Comparison of ENCODE assay signal across 29 cellular contexts in genomic region chr6:139186242-139186641, GRCh38. TPM values are rescaled to one million over a fixed set of nuclear protein-coding genes. Genes with fewer than 3 reads are reported as not detected.
DNase-seq lines count a peak whose midpoint lies in the region; ATAC-seq and TF ChIP-seq lines count a peak whose summit lies in the region.
"Had no signal": no experiment of that assay in that cellular context is flagged by ENCODE, and none has a peak within 500 bp of the region (broad histone marks: within the 10 kb centered on the region; RNA-seq: fewer than 3 reads in every experiment).

No MANE protein-coding gene starts in this region.

- H3K27ac ChIP-seq in body of pancreas, result no peak overlapping the region
- H3K27ac ChIP-seq: cardiac muscle cell, coronary artery, neutrophil, SJCRH30, tibial artery, vagina had no signal

- CTCF ChIA-PET in activated naive CD4-positive, alpha-beta T cell treated with anti-CD3 and anti-CD28 coated beads, Interleukin-2, amount 10 ng/mL, durations not matched to agents 7 days and 5 days (lab: Charles Lee), result no interaction called here
- CTCF ChIA-PET in activated CD8-positive, alpha-beta T cell treated with anti-CD3 and anti-CD28 coated beads, Interleukin-2, amount 10 ng/mL, durations not matched to agents 7 days and 5 days (lab: Charles Lee), result no interaction called here

- peak; percentile 58 to 63 for ATAC-seq in activated naive CD4-positive, alpha-beta T cell treated with anti-CD3 and anti-CD28 coated beads, Interleukin-2, amount 50 U/mL, for 72 hours
- ATAC-seq in activated CD8-positive, alpha-beta T cell treated with anti-CD3 and anti-CD28 coated beads, Interleukin-2, amount 10 ng/mL, durations not matched to agents 7 days and 5 days, result no peak
- ATAC-seq in body of pancreas, result no peak
- ATAC-seq: left lobe of liver, right cardiac atrium had no signal

- TF ChIP-seq CTCF in glutamatergic neuron (IDR thresholded peaks at IDR 0.05; ENCODE audit: partially characterized antibody, unreplicated experiment), result no peak
- no peak for TF ChIP-seq CTCF in body of pancreas (IDR thresholded peaks at IDR 0.05)

- peaks cover 10% of the 10 kb centered on the region for H3K4me1 Mint-ChIP-seq in activated naive CD4-positive, alpha-beta T cell treated with anti-CD3 and anti-CD28 coated beads, Interleukin-2, amount 10 ng/mL, durations not matched to agents 7 days and 5 days
- peaks cover 14% of the 10 kb centered on the region for H3K4me1 Mint-ChIP-seq in activated CD8-positive, alpha-beta T cell treated with anti-CD3 and anti-CD28 coated beads, Interleukin-2, amount 10 ng/mL, durations not matched to agents 7 days and 5 days (ENCODE audit: low read depth)
- peaks cover 18% of the 10 kb centered on the region for H3K4me1 Mint-ChIP-seq in glutamatergic neuron (ENCODE audit: low read depth, unreplicated experiment)

- H3K9me3 Mint-ChIP-seq in activated naive CD4-positive, alpha-beta T cell treated with anti-CD3 and anti-CD28 coated beads, Interleukin-2, amount 50 U/mL, for 72 hours, result no peaks in the 10 kb centered on the region
- no peaks in the 10 kb centered on the region for H3K9me3 Mint-ChIP-seq in activated naive CD4-positive, alpha-beta T cell treated with anti-CD3 and anti-CD28 coated beads, Interleukin-2, amount 10 ng/mL, durations not matched to agents 7 days and 5 days
- no peaks in the 10 kb centered on the region for H3K9me3 Mint-ChIP-seq in activated CD8-positive, alpha-beta T cell treated with anti-CD3 and anti-CD28 coated beads, Interleukin-2, amount 10 ng/mL, durations not matched to agents 7 days and 5 days (ENCODE audit: insufficient read depth)
- H3K9me3 Mint-ChIP-seq in glutamatergic neuron (ENCODE audit: unreplicated experiment), result peaks cover 7% of the 10 kb centered on the region

- H3K9me3 ChIP-seq in body of pancreas, result no peaks in the 10 kb centered on the region
- no peaks in the 10 kb centered on the region for H3K9me3 ChIP-seq in MG63
- H3K9me3 ChIP-seq: Caco-2, neutrophil, SJCRH30, tibial artery, vagina had no signal

- WGBS in body of pancreas, 2 donors, result 85% methylated on average over 3 of the region's 3 CpGs

- H3K4me1 ChIP-seq in body of pancreas, result no peaks in the 10 kb centered on the region
- H3K4me1 ChIP-seq: Caco-2, tibial artery, vagina had no signal

- H3K36me3 ChIP-seq in body of pancreas (replicated peaks in 1 of 2; ENCODE audit: insufficient read depth in 1 of 2, low read depth in 2 of 2) (peaks cover 0 to under 1% of the 10 kb centered on the region in 2 donors), MG63 (no peaks in the 10 kb centered on the region)
- H3K36me3 ChIP-seq: cardiac muscle cell, SJCRH30 had no signal

- H3K4me3 Mint-ChIP-seq in activated naive CD4-positive, alpha-beta T cell treated with anti-CD3 and anti-CD28 coated beads, Interleukin-2, amount 10 ng/mL, durations not matched to agents 7 days and 5 days, result no peak overlapping the region
- no peak overlapping the region for H3K4me3 Mint-ChIP-seq in activated CD8-positive, alpha-beta T cell treated with anti-CD3 and anti-CD28 coated beads, Interleukin-2, amount 10 ng/mL, durations not matched to agents 7 days and 5 days
- no peak overlapping the region for H3K4me3 Mint-ChIP-seq in glutamatergic neuron (ENCODE audit: unreplicated experiment)

- intact Hi-C loops in body of pancreas (cut with DNase I), result no loop called here

- peak overlapping the region in 1 of 2 donors; percentile 52 for H3K27ac Mint-ChIP-seq in activated naive CD4-positive, alpha-beta T cell treated with anti-CD3 and anti-CD28 coated beads, Interleukin-2, amount 50 U/mL, for 72 hours
- H3K27ac Mint-ChIP-seq in activated naive CD4-positive, alpha-beta T cell treated with anti-CD3 and anti-CD28 coated beads, Interleukin-2, amount 10 ng/mL, durations not matched to agents 7 days and 5 days, result no peak overlapping the region
- peak overlapping the region; percentile 50 for H3K27ac Mint-ChIP-seq in activated CD8-positive, alpha-beta T cell treated with anti-CD3 and anti-CD28 coated beads, Interleukin-2, amount 10 ng/mL, durations not matched to agents 7 days and 5 days
- peak overlapping the region; percentile 60 for H3K27ac Mint-ChIP-seq in glutamatergic neuron (ENCODE audit: unreplicated experiment)
- H3K27ac Mint-ChIP-seq: IgD-negative memory B cell had no signal

- POLR2A ChIA-PET in activated CD8-positive, alpha-beta T cell treated with anti-CD3 and anti-CD28 coated beads, Interleukin-2, amount 10 ng/mL, durations not matched to agents 7 days and 5 days (lab: Charles Lee), result no interaction called here

- H3K4me3 ChIP-seq in body of pancreas (no peak overlapping the region), MG63 (no peak overlapping the region)
- H3K4me3 ChIP-seq: cardiac muscle cell, coronary artery, SJCRH30, tibial artery, vagina had no signal

- peaks cover 4% of the 10 kb centered on the region for H3K27me3 Mint-ChIP-seq in activated naive CD4-positive, alpha-beta T cell treated with anti-CD3 and anti-CD28 coated beads, Interleukin-2, amount 10 ng/mL, durations not matched to agents 7 days and 5 days
- H3K27me3 Mint-ChIP-seq in activated CD8-positive, alpha-beta T cell treated with anti-CD3 and anti-CD28 coated beads, Interleukin-2, amount 10 ng/mL, durations not matched to agents 7 days and 5 days (ENCODE audit: low read depth), result no peaks in the 10 kb centered on the region
- peaks cover 5% of the 10 kb centered on the region for H3K27me3 Mint-ChIP-seq in glutamatergic neuron (ENCODE audit: unreplicated experiment)
- H3K27me3 Mint-ChIP-seq: IgD-negative memory B cell had no signal

- DNase-seq in activated naive CD4-positive, alpha-beta T cell treated with anti-CD3 and anti-CD28 coated beads, Interleukin-2, amount 50 U/mL, for 72 hours (ENCODE audit: low spot score in 2 of 2), result no peak
- DNase-seq in activated naive CD4-positive, alpha-beta T cell treated with anti-CD3 and anti-CD28 coated beads, Interleukin-2, amount 10 ng/mL, durations not matched to agents 7 days and 5 days, result no peak
- no peak for DNase-seq in activated CD8-positive, alpha-beta T cell treated with anti-CD3 and anti-CD28 coated beads, Interleukin-2, amount 10 ng/mL, durations not matched to agents 7 days and 5 days
- DNase-seq in glutamatergic neuron (no peak), body of pancreas (no peak), MG63 (no peak), NOMO-1 treated with DMSO at 0.1 percent for 48 hours (lab: John Stamatoyannopoulos, UW; ENCODE audit: unreplicated experiment) (no peak)
- DNase-seq: activated CD4-positive, alpha-beta T cell treated with anti-CD3 and anti-CD28 coated beads, Interleukin-2, amount 50 U/mL, for 4 hours; activated naive CD4-positive, alpha-beta T cell treated with Interleukin-2 at 50 U/mL for 16 hours; aorta; Caco-2; effector memory CD4-positive, alpha-beta T cell; erythroblast; mesendoderm; NCI-H1436 treated with DMSO at 0.1 percent for 48 hours; NCI-H2081 treated with DMSO at 0.1 percent for 48 hours; NCI-H748 treated with DMSO at 0.1 percent for 48 hours; posterior cingulate gyrus; right cardiac atrium; SJCRH30; stimulated activated CD4-positive, alpha-beta T cell treated with anti-CD3 and anti-CD28 coated beads, Interleukin-1b, Interleukin-23, amount 100 ng/mL, for 48 hours; SW 1271; tibial artery had no signal

- H3K27me3 ChIP-seq in body of pancreas (no peaks in the 10 kb centered on the region), MG63 (no peaks in the 10 kb centered on the region)
- H3K27me3 ChIP-seq: cardiac muscle cell, neutrophil, SJCRH30, tibial artery, vagina had no signal

- H3K36me3 Mint-ChIP-seq in activated naive CD4-positive, alpha-beta T cell treated with anti-CD3 and anti-CD28 coated beads, Interleukin-2, amount 50 U/mL, for 72 hours, result peaks cover 8 to 32% of the 10 kb centered on the region in 2 donors
- peaks cover 40% of the 10 kb centered on the region for H3K36me3 Mint-ChIP-seq in activated naive CD4-positive, alpha-beta T cell treated with anti-CD3 and anti-CD28 coated beads, Interleukin-2, amount 10 ng/mL, durations not matched to agents 7 days and 5 days
- H3K36me3 Mint-ChIP-seq in activated CD8-positive, alpha-beta T cell treated with anti-CD3 and anti-CD28 coated beads, Interleukin-2, amount 10 ng/mL, durations not matched to agents 7 days and 5 days (ENCODE audit: low read depth), result peaks cover 16% of the 10 kb centered on the region
- H3K36me3 Mint-ChIP-seq in glutamatergic neuron (ENCODE audit: unreplicated experiment), result no peaks in the 10 kb centered on the region

- TF ChIP-seq POLR2A in body of pancreas (IDR thresholded peaks at IDR 0.05), result no peak

RNA-seq across cellular contexts. Expression of gene HECA, which starts 51.4 kb away (rescaled TPM):
- total RNA-seq in activated naive CD4-positive, alpha-beta T cell treated with anti-CD3 and anti-CD28 coated beads, Interleukin-2, amount 50 U/mL, for 72 hours, result 10 to 100 TPM; 59.6 to 83.3 TPM
- total RNA-seq in activated CD8-positive, alpha-beta T cell treated with anti-CD3 and anti-CD28 coated beads, Interleukin-2, amount 10 ng/mL, durations not matched to agents 7 days and 5 days, result 10 to 100 TPM; 33.9 to 34.4 TPM
- total RNA-seq in glutamatergic neuron (ENCODE audit: unreplicated experiment) (21.0 TPM), body of pancreas (10 to 100 TPM; 14.2 to 16.1 TPM)
- total RNA-seq in MG63 (2014; rRNA removed; shearing (Covaris generic); ENCODE audit: low replicate concordance), result 4.0 and 4.8 TPM in 2 replicates

Comparison
In these comparisons a context has a peak if more than half of its experiments do, and no peak if none do; other contexts are left out.
1. ATAC-seq: peak in activated naive CD4-positive, alpha-beta T cell treated with anti-CD3 and anti-CD28 coated beads, Interleukin-2, amount 50 U/mL, for 72 hours (2 of 2); none in activated CD8-positive, alpha-beta T cell treated with anti-CD3 and anti-CD28 coated beads, Interleukin-2, amount 10 ng/mL, durations not matched to agents 7 days and 5 days (single experiment) and body of pancreas (single experiment).